ENCODE assay signal across 20 cellular contexts in the genomic region with DNA sequence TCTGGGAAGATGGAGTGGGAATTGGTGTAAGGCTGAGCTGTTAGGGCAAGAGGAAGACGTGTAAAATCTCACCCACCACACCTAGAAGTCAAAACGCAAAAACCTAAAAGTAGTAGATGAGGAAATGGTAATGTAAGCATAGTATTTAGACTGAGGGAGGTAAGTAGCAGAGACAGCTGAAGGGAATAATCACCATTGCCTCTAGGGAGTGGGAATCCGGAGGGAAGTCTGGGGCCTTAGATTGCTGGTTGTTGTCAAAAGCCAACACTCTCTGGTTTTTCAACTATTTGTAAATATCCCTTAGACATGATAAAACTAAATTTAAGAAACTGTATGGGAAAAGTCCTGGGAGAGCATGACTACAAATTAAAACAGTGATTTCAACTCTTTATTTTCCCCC. TPM values are rescaled to one million over a fixed set of nuclear protein-coding genes. Genes with fewer than 3 reads are reported as not detected.
A peak's percentile ranks its signal among the peaks of the same experiment; 100 is the strongest.
DNase-seq lines count a peak whose midpoint lies in the region; ATAC-seq, FAIRE-seq and TF ChIP-seq lines count a peak whose summit lies in the region.
"Had no signal": no experiment of that assay in that cellular context is flagged by ENCODE, and none has a peak within 500 bp of the region (broad histone marks: within the 10 kb centered on the region; RNA-seq: fewer than 3 reads in every experiment).

No MANE protein-coding gene starts in this region.

- CTCF ChIA-PET in A549 (lab: Yijun Ruan, JAX) = interaction anchor here (1.1 kb wide), 1 partner anchor 119 kb away, joined by 3 read pairs; no protein-coding TSS in a partner anchor

- H3K9me3 ChIP-seq in A549 (no peaks in the 10 kb centered on the region), esophagus muscularis mucosa (no peaks in the 10 kb centered on the region), sigmoid colon (no peaks in the 10 kb centered on the region)

- TF ChIP-seq POLR2A in A549 (IDR thresholded peaks at IDR 0.05; ENCODE audit: low read length) (no peak), esophagus muscularis mucosa (IDR thresholded peaks at IDR 0.05; ENCODE audit: low read depth) (no peak), sigmoid colon (IDR thresholded peaks at IDR 0.05) (no peak)

- TF ChIP-seq CTCF in A549 (IDR thresholded peaks at IDR 0.05) = no peak
- TF ChIP-seq CTCF in KMS-11 (conservative IDR thresholded peaks at IDR 0.05; ENCODE audit: low read depth, low read length) = no peak
- no peak for TF ChIP-seq CTCF in esophagus muscularis mucosa (IDR thresholded peaks at IDR 0.05)
- no peak for TF ChIP-seq CTCF in sigmoid colon (IDR thresholded peaks at IDR 0.05)

- no peak for DNase-seq in A549 (ENCODE audit: low read depth in 1 of 2, low spot score in 1 of 2)
- peak; percentile 19 for DNase-seq in esophagus muscularis mucosa (ENCODE audit: extremely low spot score)
- no peak for DNase-seq in sigmoid colon
- no peak for DNase-seq in activated naive CD4-positive, alpha-beta T cell treated with anti-CD3 and anti-CD28 coated beads, Interleukin-2, amount 50 U/mL, for 16 hours
- DNase-seq: CD4-positive, CD25-positive, alpha-beta regulatory T cell; DMS79 treated with DMSO at 0.1 percent for 48 hours; H9; KG1; NCI-H2081 treated with DMSO at 0.1 percent for 48 hours; NCI-H2171 treated with DMSO at 0.1 percent for 48 hours; NCI-H524 treated with DMSO at 0.1 percent for 48 hours had no signal

- H3K4me1 ChIP-seq in A549 = peaks cover 16% of the 10 kb centered on the region
- H3K4me1 ChIP-seq in KMS-11 (ENCODE audit: low read depth, poor library complexity, severe bottlenecking) = peaks cover 65% of the 10 kb centered on the region
- peaks cover 21 to 26% (median 25%) of the 10 kb centered on the region in 4 donors for H3K4me1 ChIP-seq in esophagus muscularis mucosa
- H3K4me1 ChIP-seq in sigmoid colon = peaks cover 0 to 36% (median 23%) of the 10 kb centered on the region in 4 donors

- H4K20me1 ChIP-seq in KMS-11 (ENCODE audit: insufficient read depth) = no peaks in the 10 kb centered on the region

- 72% methylated on average over 3 of the region's 3 CpGs for WGBS in A549 (ENCODE audit: missing lambda C conversion rate)
- WGBS in esophagus muscularis mucosa = 84% methylated on average over 3 of the region's 3 CpGs
- WGBS in sigmoid colon, 2 donors = 83 to 86% methylated on average over 3 of the region's 3 CpGs

- H3K79me2 ChIP-seq in KMS-11 (ENCODE audit: insufficient read depth, low read depth) = no peaks in the 10 kb centered on the region

- TF ChIP-seq EP300 in A549 (IDR thresholded peaks at IDR 0.05) = no peak
- no peak for TF ChIP-seq EP300 in esophagus muscularis mucosa (IDR thresholded peaks at IDR 0.05)
- TF ChIP-seq EP300 in sigmoid colon (IDR thresholded peaks at IDR 0.05) = no peak

- intact Hi-C loops in esophagus muscularis mucosa (cut with DNase I) (no loop called here), sigmoid colon (cut with DNase I) (loop anchor here (10.0 kb wide), 1 partner anchor 277 kb away; no protein-coding TSS in a partner anchor)

- TF ChIP-seq RAD21 in A549 (conservative IDR thresholded peaks at IDR 0.05 in 1 of 2, IDR thresholded peaks at IDR 0.05 in 1 of 2) = no peak

- H3K36me3 ChIP-seq in KMS-11 (ENCODE audit: insufficient read depth) (no peaks in the 10 kb centered on the region), esophagus muscularis mucosa (no peaks in the 10 kb centered on the region), sigmoid colon (no peaks in the 10 kb centered on the region)

- H3K9ac ChIP-seq in KMS-11 = no peak overlapping the region
- H3K9ac ChIP-seq: GM23248 had no signal

- POLR2A ChIA-PET in A549 (lab: Yijun Ruan, JAX) = no interaction called here

- H3K27me3 ChIP-seq in KMS-11 (ENCODE audit: insufficient read depth, low read depth) = no peaks in the 10 kb centered on the region
- H3K27me3 ChIP-seq in esophagus muscularis mucosa = no peaks in the 10 kb centered on the region
- no peaks in the 10 kb centered on the region for H3K27me3 ChIP-seq in sigmoid colon

- ATAC-seq in A549 (0 out of 6 replicates have a peak, but pooled peaks of 1 of the 2 experiments have one; percentile 23), HG03108 (IDR thresholded peaks at IDR 0.05; ENCODE audit: unreplicated experiment) (no peak), SK-N-SH treated with all-trans-retinoic acid at 6 μM for 48 hours (no peak)

- H3K4me3 ChIP-seq in A549 (no peak overlapping the region), KMS-11 (IDR thresholded peaks at IDR 0.05; ENCODE audit: insufficient read depth, low read depth, low read length) (no peak overlapping the region), esophagus muscularis mucosa (no peak overlapping the region), sigmoid colon (no peak overlapping the region)
- H3K4me3 ChIP-seq: GM23248 had no signal

- H3K27ac ChIP-seq in A549 (peak overlapping the region in 1 of 2 experiments; percentile 23; a peak in 1 of 6 replicates), KMS-11 (peak overlapping the region; percentile 66; the same call in 1 of the 2 replicates), esophagus muscularis mucosa (replicated peaks in 1 of 4) (no peak overlapping the region), sigmoid colon (peak overlapping the region in 3 of 4 donors; percentile 5 to 53 (median 33))
- H3K27ac ChIP-seq: GM23248 had no signal

- no peak for FAIRE-seq in A549 (lab: Jason Lieb, UNC)
- FAIRE-seq: GM12891, HTR-8/SVneo, RCC 7860 had no signal

- H3K4me2 ChIP-seq in A549 = peak overlapping the region; percentile 54
- peak overlapping the region; percentile 94; the same call in 1 of the 2 replicates for H3K4me2 ChIP-seq in KMS-11

- H2AFZ ChIP-seq in KMS-11 (ENCODE audit: low read depth) = no peak overlapping the region
- H2AFZ ChIP-seq: GM23248 had no signal

TF ChIP-seq in A549, 52 proteins besides CTCF, POLR2A, EP300 and RAD21 (continues in another document):
- TF ChIP-seq, protein P1, sequence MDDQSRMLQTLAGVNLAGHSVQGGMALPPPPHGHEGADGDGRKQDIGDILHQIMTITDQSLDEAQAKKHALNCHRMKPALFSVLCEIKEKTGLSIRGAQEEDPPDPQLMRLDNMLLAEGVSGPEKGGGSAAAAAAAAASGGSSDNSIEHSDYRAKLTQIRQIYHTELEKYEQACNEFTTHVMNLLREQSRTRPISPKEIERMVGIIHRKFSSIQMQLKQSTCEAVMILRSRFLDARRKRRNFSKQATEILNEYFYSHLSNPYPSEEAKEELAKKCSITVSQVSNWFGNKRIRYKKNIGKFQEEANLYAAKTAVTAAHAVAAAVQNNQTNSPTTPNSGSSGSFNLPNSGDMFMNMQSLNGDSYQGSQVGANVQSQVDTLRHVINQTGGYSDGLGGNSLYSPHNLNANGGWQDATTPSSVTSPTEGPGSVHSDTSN (IDR thresholded peaks at IDR 0.05) = no peak
- TF ChIP-seq FOSB (CRISPR knock-in tag; IDR thresholded peaks at IDR 0.05) (no peak), POLR2AphosphoS2 (conservative IDR thresholded peaks at IDR 0.05; ENCODE audit: low read length) (no peak)
- TF ChIP-seq, protein P2, sequence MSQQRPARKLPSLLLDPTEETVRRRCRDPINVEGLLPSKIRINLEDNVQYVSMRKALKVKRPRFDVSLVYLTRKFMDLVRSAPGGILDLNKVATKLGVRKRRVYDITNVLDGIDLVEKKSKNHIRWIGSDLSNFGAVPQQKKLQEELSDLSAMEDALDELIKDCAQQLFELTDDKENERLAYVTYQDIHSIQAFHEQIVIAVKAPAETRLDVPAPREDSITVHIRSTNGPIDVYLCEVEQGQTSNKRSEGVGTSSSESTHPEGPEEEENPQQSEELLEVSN (IDR thresholded peaks at IDR 0.05; ENCODE audit: borderline replicate concordance, low read depth) = no peak

TF ChIP-seq in SK-N-SH treated with all-trans-retinoic acid at 6 μM for 48 hours, 23 proteins besides CTCF, POLR2A, EP300 and RAD21 (continues in another document):
- TF ChIP-seq GLIS3 (CRISPR knock-in tag; IDR thresholded peaks at IDR 0.05) (no peak), OSR1 (CRISPR knock-in tag; IDR thresholded peaks at IDR 0.05) (no peak), BACH2 (CRISPR knock-in tag; IDR thresholded peaks at IDR 0.05; ENCODE audit: borderline replicate concordance) (no peak), TOX (CRISPR knock-in tag; IDR thresholded peaks at IDR 0.05; ENCODE audit: borderline replicate concordance) (no peak)
- TF ChIP-seq, protein P3, sequence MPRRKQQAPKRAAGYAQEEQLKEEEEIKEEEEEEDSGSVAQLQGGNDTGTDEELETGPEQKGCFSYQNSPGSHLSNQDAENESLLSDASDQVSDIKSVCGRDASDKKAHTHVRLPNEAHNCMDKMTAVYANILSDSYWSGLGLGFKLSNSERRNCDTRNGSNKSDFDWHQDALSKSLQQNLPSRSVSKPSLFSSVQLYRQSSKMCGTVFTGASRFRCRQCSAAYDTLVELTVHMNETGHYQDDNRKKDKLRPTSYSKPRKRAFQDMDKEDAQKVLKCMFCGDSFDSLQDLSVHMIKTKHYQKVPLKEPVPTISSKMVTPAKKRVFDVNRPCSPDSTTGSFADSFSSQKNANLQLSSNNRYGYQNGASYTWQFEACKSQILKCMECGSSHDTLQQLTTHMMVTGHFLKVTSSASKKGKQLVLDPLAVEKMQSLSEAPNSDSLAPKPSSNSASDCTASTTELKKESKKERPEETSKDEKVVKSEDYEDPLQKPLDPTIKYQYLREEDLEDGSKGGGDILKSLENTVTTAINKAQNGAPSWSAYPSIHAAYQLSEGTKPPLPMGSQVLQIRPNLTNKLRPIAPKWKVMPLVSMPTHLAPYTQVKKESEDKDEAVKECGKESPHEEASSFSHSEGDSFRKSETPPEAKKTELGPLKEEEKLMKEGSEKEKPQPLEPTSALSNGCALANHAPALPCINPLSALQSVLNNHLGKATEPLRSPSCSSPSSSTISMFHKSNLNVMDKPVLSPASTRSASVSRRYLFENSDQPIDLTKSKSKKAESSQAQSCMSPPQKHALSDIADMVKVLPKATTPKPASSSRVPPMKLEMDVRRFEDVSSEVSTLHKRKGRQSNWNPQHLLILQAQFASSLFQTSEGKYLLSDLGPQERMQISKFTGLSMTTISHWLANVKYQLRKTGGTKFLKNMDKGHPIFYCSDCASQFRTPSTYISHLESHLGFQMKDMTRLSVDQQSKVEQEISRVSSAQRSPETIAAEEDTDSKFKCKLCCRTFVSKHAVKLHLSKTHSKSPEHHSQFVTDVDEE (CRISPR knock-in tag; IDR thresholded peaks at IDR 0.05) = no peak

RNA-seq across cellular contexts. Expression of a gene that starts 28.7 kb away (rescaled TPM):
- polyA plus RNA-seq in A549 (2011; rRNA removed) (not detected in 2 replicates), A549 (2017; fragmentation: RNase III; extraction: RNeasy Plus Mini Kit Qiagen cat#74134 plus additional on column Dnase treatment) (not detected in 3 replicates), sigmoid colon (under 1 TPM in 2 of 3 donors, not detected in 1; 0.51 to 0.60 TPM)
- polyA plus RNA-seq in A549 (2012; cell fraction: cytosol; rRNA removed) = not detected in 2 replicates
- polyA plus RNA-seq in A549 (2012; cell fraction: nucleus; rRNA removed) = 0.02 TPM in 1 of 2 replicates, not detected in the other
- not detected in 2 replicates for polyA minus RNA-seq in A549 (2011; rRNA and poly(A)+ RNA removed)
- total RNA-seq in esophagus muscularis mucosa (1 to 10 TPM in 2 of 4 donors, under 1 TPM in 2; 0.83 to 1.2 (median 1.1) TPM), sigmoid colon (under 1 TPM; 0.33 to 0.71 (median 0.55) TPM)
- total RNA-seq: GM23248, OCI-LY7 had no signal
- polyA plus RNA-seq: BJ, GM23248 had no signal

Comparison
In these comparisons a context has a peak if more than half of its experiments do, and no peak if none do; other contexts are left out.
1. H3K27ac ChIP-seq: peak in KMS-11 (single experiment) and sigmoid colon (3 of 4); none in esophagus muscularis mucosa (0 of 4).